Comparison of ENCODE assay signal across 22 cellular contexts in the genomic region with DNA sequence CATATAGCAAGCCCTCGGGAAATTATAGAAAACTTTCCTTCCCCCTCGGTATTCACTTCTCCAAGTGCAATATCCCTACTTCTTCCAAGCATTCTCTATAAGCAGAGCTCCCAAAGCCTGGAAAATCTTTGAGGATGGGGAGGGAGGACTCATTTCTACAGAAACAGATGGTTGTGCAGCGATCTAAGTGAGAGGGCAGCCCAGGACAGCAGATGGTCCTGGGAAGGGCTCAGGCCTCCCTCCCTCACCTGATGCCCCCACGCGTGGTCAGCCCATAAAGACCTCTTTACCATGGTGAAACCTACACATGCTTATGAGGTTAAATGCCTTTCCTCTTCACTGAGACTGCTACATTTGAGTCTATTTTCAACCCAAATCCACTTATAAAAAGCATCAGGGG.
"Had no signal": no experiment of that assay in that cellular context is flagged by ENCODE, and none has a peak within 500 bp of the region (broad histone marks: within the 10 kb centered on the region; RNA-seq: fewer than 3 reads in every experiment).

No MANE protein-coding gene starts in this region.

- H3K27me3 ChIP-seq: brain microvascular endothelial cell, dorsolateral prefrontal cortex had no signal

- H3K4me3 ChIP-seq: coronary artery, dorsolateral prefrontal cortex had no signal

- H3K27ac ChIP-seq: brain microvascular endothelial cell, coronary artery had no signal

- H3K36me3 ChIP-seq: brain microvascular endothelial cell had no signal

- ATAC-seq: activated CD8-positive, alpha-beta memory T cell treated with anti-CD3 and anti-CD28 coated beads, Interleukin-2, amount 10 ng/mL, durations not matched to agents 7 days and 5 days; activated CD8-positive, alpha-beta T cell treated with anti-CD3 and anti-CD28 coated beads, Interleukin-2, amount 10 ng/mL, durations not matched to agents 7 days and 5 days; esophagus mucosa; WTC11 had no signal

- DNase-seq: activated CD4-positive, alpha-beta T cell treated with anti-CD3 and anti-CD28 coated beads for 48 hours; activated CD4-positive, alpha-beta T cell treated with anti-CD3 and anti-CD28 coated beads, Interleukin-2, amount 50 U/mL, for 1 hour; activated CD4-positive, alpha-beta T cell treated with anti-CD3 and anti-CD28 coated beads, Interleukin-2, amount 50 U/mL, for 48 hours; activated CD8-positive, alpha-beta memory T cell treated with anti-CD3 and anti-CD28 coated beads, Interleukin-2, amount 10 ng/mL, durations not matched to agents 7 days and 5 days; activated CD8-positive, alpha-beta memory T cell treated with anti-CD3 and anti-CD28 coated beads, Interleukin-2, amount 50 U/mL, for 4 hours; activated CD8-positive, alpha-beta T cell treated with anti-CD3 and anti-CD28 coated beads, Interleukin-2, amount 10 ng/mL, durations not matched to agents 7 days and 5 days; activated effector memory CD4-positive, alpha-beta T cell treated with anti-CD3 and anti-CD28 coated beads, Interleukin-2, amount 50 U/mL, for 16 hours; activated naive CD4-positive, alpha-beta T cell treated with anti-CD3 and anti-CD28 coated beads, Interleukin-2, amount 50 U/mL, for 16 hours; activated T-cell treated with anti-CD3 and anti-CD28 coated beads, Interleukin-2, amount 50 U/mL, for 1 hour; activated T-cell treated with anti-CD3 and anti-CD28 coated beads, Interleukin-2, amount 50 U/mL, for 48 hours; amniotic stem cell; anterior cingulate cortex; brain microvascular endothelial cell; effector memory CD4-positive, alpha-beta T cell; endodermal cell; foreskin fibroblast; head of caudate nucleus; T-helper 2 cell had no signal
